In the genomic region with DNA sequence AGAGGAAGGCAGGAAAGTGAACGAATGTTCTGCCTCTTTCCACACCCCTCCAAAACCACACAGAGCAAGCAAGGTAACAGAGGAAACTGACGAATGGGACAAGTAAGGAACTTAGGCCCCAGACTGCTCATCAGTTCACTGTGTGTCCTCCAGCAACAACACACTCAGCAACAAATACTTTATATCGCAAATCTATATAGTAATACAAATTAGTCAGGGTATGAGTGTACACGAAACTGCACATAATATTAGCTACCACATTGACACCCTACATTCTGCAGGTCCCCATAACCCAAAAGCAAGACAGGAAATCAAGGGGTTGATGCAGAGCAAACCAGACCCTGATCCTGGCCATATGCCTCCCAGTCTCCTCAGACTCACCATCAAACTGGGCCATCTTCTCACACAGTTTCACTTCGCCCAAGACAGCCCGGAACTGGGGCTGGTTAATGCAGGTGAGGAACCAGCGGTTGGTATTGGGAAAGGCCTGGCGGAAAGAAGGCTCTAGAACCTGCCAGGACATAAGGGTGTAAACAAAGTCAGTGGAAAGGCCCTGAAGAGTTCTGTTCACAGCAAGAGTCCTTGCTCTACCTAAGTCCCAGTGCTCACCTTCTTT, we compare ENCODE assay signal across 2 cellular contexts.
TF ChIP-seq lines count a peak whose summit lies in the region.

No MANE protein-coding gene starts in this region.

TF ChIP-seq in GM12878, 131 proteins besides CTCF, POLR2A, EP300 and RAD21:
- no peak for TF ChIP-seq RB1 (IDR thresholded peaks at IDR 0.05; ENCODE audit: borderline replicate concordance)
- TF ChIP-seq SPI1 (IDR thresholded peaks at IDR 0.05; ENCODE audit: borderline replicate concordance, insufficient read depth, low read depth, low read length), result peak; percentile 76
- TF ChIP-seq IKZF1 (conservative IDR thresholded peaks at IDR 0.05), result peak; percentile 56
- TF ChIP-seq, protein P1, sequence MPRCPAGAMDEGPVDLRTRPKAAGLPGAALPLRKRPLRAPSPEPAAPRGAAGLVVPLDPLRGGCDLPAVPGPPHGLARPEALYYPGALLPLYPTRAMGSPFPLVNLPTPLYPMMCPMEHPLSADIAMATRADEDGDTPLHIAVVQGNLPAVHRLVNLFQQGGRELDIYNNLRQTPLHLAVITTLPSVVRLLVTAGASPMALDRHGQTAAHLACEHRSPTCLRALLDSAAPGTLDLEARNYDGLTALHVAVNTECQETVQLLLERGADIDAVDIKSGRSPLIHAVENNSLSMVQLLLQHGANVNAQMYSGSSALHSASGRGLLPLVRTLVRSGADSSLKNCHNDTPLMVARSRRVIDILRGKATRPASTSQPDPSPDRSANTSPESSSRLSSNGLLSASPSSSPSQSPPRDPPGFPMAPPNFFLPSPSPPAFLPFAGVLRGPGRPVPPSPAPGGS (IDR thresholded peaks at IDR 0.05; ENCODE audit: borderline replicate concordance, insufficient read depth, low read depth, low read length, poor library complexity, severe bottlenecking), result peak; percentile 73
- no peak for TF ChIP-seq NFIC (IDR thresholded peaks at IDR 0.05; ENCODE audit: low read depth, low read length)
- TF ChIP-seq IKZF2 (IDR thresholded peaks at IDR 0.05), result peak; percentile 56 to 64; a peak in 3 of 4 replicates
- TF ChIP-seq, protein P2, sequence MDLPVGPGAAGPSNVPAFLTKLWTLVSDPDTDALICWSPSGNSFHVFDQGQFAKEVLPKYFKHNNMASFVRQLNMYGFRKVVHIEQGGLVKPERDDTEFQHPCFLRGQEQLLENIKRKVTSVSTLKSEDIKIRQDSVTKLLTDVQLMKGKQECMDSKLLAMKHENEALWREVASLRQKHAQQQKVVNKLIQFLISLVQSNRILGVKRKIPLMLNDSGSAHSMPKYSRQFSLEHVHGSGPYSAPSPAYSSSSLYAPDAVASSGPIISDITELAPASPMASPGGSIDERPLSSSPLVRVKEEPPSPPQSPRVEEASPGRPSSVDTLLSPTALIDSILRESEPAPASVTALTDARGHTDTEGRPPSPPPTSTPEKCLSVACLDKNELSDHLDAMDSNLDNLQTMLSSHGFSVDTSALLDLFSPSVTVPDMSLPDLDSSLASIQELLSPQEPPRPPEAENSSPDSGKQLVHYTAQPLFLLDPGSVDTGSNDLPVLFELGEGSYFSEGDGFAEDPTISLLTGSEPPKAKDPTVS (IDR thresholded peaks at IDR 0.05; ENCODE audit: low read depth, low read length), result peak; percentile 82; the same call in 1 of the 2 replicates

TF ChIP-seq in HEK293T, 16 proteins besides CTCF, POLR2A, EP300 and RAD21:
- TF ChIP-seq NFRKB (IDR thresholded peaks at IDR 0.05) (no peak), CTBP1 (IDR thresholded peaks at IDR 0.05; ENCODE audit: borderline replicate concordance) (no peak), ZNF384 (IDR thresholded peaks at IDR 0.05) (no peak), ARNT (IDR thresholded peaks at IDR 0.05) (no peak), FOXA1 (IDR thresholded peaks at IDR 0.05) (no peak), ELF4 (IDR thresholded peaks at IDR 0.05) (no peak), TARDBP (IDR thresholded peaks at IDR 0.05) (no peak), FOXK2 (IDR thresholded peaks at IDR 0.05) (no peak), BHLHE40 (IDR thresholded peaks at IDR 0.05; ENCODE audit: borderline replicate concordance) (no peak), HDGF (IDR thresholded peaks at IDR 0.05; ENCODE audit: borderline replicate concordance) (no peak), L3MBTL2 (conservative IDR thresholded peaks at IDR 0.05) (no peak), FOXM1 (IDR thresholded peaks at IDR 0.05; ENCODE audit: borderline replicate concordance) (no peak)
- TF ChIP-seq, protein P3, sequence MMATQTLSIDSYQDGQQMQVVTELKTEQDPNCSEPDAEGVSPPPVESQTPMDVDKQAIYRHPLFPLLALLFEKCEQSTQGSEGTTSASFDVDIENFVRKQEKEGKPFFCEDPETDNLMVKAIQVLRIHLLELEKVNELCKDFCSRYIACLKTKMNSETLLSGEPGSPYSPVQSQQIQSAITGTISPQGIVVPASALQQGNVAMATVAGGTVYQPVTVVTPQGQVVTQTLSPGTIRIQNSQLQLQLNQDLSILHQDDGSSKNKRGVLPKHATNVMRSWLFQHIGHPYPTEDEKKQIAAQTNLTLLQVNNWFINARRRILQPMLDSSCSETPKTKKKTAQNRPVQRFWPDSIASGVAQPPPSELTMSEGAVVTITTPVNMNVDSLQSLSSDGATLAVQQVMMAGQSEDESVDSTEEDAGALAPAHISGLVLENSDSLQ (IDR thresholded peaks at IDR 0.05), result no peak
